ENCODE assay signal across 12 cellular contexts in genomic region chr19:18607222-18608101, GRCh38. TPM values are rescaled to one million over a fixed set of nuclear protein-coding genes. Genes with fewer than 3 reads are reported as not detected.
DNase-seq lines count a peak whose midpoint lies in the region; ATAC-seq, FAIRE-seq and TF ChIP-seq lines count a peak whose summit lies in the region.
"Had no signal": no experiment of that assay in that cellular context is flagged by ENCODE, and none has a peak within 500 bp of the region (broad histone marks: within the 10 kb centered on the region; RNA-seq: fewer than 3 reads in every experiment).

No MANE protein-coding gene starts in this region.

- H3K4me1 ChIP-seq in A549 (peaks cover 25% of the 10 kb centered on the region; the same call in 2 of the 3 replicates), ES-I3 (ENCODE audit: insufficient read depth, low read length) (peaks cover 23% of the 10 kb centered on the region), GM12878 (ENCODE audit: control insufficient read depth, insufficient read depth, low read length) (no peaks in the 10 kb centered on the region), lower lobe of right lung (peaks cover 53% of the 10 kb centered on the region)

- TF ChIP-seq CTCF in A549 (IDR thresholded peaks at IDR 0.05), result no peak
- TF ChIP-seq CTCF in GM12878 (IDR thresholded peaks at IDR 0.05 in 2 of 3, conservative IDR thresholded peaks at IDR 0.05 in 1 of 3; ENCODE audit: control insufficient read depth in 2 of 3, extremely low read depth in 1 of 3, insufficient read depth in 1 of 3, low read depth in 3 of 3, low read length in 3 of 3), result no peak
- TF ChIP-seq CTCF in lower lobe of right lung (IDR thresholded peaks at IDR 0.05), result no peak

- peak overlapping the region; percentile 15 to 79; a peak in 4 of 6 replicates for H3K27ac ChIP-seq in A549
- no peak overlapping the region for H3K27ac ChIP-seq in GM12878 (ENCODE audit: control insufficient read depth, insufficient read depth)
- H3K27ac ChIP-seq in lower lobe of right lung, result no peak overlapping the region

- peaks cover 29 to 33% of the 10 kb centered on the region in 2 experiments for H3K27me3 ChIP-seq in GM12878 (replicated peaks in 1 of 2; ENCODE audit: control insufficient read depth in 2 of 2, insufficient read depth in 2 of 2, low read length in 1 of 2)
- H3K27me3 ChIP-seq in lower lobe of right lung (ENCODE audit: low read depth), result peaks cover 93% of the 10 kb centered on the region

- WGBS in A549 (ENCODE audit: missing lambda C conversion rate), result 1% methylated on average over 31 of the region's 68 CpGs
- WGBS in GM12878 (ENCODE audit: insufficient coverage, insufficient replicate concordance, low lambda C conversion rate, missing lambda C conversion rate), result 5% methylated on average over 57 of the region's 68 CpGs

- TF ChIP-seq POLR2A in A549 (IDR thresholded peaks at IDR 0.05; ENCODE audit: low read length) (no peak), GM12878 (IDR thresholded peaks at IDR 0.05; ENCODE audit: low read depth, low read length) (no peak)

- H3K4me2 ChIP-seq in A549, result peak overlapping the region; percentile 89
- H3K4me2 ChIP-seq in GM12878 (ENCODE audit: control insufficient read depth, insufficient read depth), result no peak overlapping the region

- TF ChIP-seq EP300 in A549 (IDR thresholded peaks at IDR 0.05), result no peak
- no peak for TF ChIP-seq EP300 in GM12878 (IDR thresholded peaks at IDR 0.05; ENCODE audit: borderline replicate concordance in 1 of 2, control insufficient read depth in 1 of 2, low read depth in 2 of 2, low read length in 2 of 2)

- H3K9me3 ChIP-seq in A549 (no peaks in the 10 kb centered on the region), ES-I3 (ENCODE audit: control insufficient read depth, insufficient read depth, low read length) (no peaks in the 10 kb centered on the region), GM12878 (replicated peaks; ENCODE audit: control insufficient read depth, insufficient read depth, low read length) (no peaks in the 10 kb centered on the region), lower lobe of right lung (no peaks in the 10 kb centered on the region)

- no peaks in the 10 kb centered on the region; the same call in none of the 2 replicates for H4K20me1 ChIP-seq in GM12878 (ENCODE audit: control insufficient read depth, insufficient read depth)

- RAD21 ChIA-PET in GM12878 (lab: Charles Lee; ENCODE audit: unreplicated experiment), result no interaction called here

- no peak for FAIRE-seq in A549 (lab: Jason Lieb, UNC)
- no peak for FAIRE-seq in GM12878 (lab: Jason Lieb, UNC)

- no peak for DNase-seq in A549 (ENCODE audit: low read depth in 1 of 2, low spot score in 1 of 2)
- DNase-seq in GM12878 (ENCODE audit: low read depth, low spot score), result no peak
- DNase-seq in lower lobe of right lung, result no peak
- DNase-seq in SIG-M5 (lab: John Stamatoyannopoulos, UW), result no peak
- DNase-seq in LoVo (ENCODE audit: low spot score), result no peak
- DNase-seq in NCI-H82 (lab: John Stamatoyannopoulos, UW), result no peak
- DNase-seq: amniotic stem cell, DND-41, Kasumi-1 had no signal

- intact Hi-C loops in GM12878 (cut with micrococcal nuclease; ENCODE audit: unreplicated experiment), result no loop called here
- intact Hi-C loops in lower lobe of right lung (cut with DNase I), result no loop called here

- POLR2A ChIA-PET in A549 (lab: Yijun Ruan, JAX), result no interaction called here
- POLR2A ChIA-PET in GM12878 (lab: Charles Lee), result no interaction called here

- peak overlapping the region; percentile 35 for H3K4me3 ChIP-seq in A549
- H3K4me3 ChIP-seq in GM12878, result no peak overlapping the region
- peak overlapping the region; percentile 33 for H3K4me3 ChIP-seq in lower lobe of right lung

- no TSS peak for BruUV-seq in GM12878 (replicated peaks; lab: Mats Ljungman, UMichigan)

- in situ Hi-C loops in GM12878 (cut with MboI), result no loop called here

- H3K9ac ChIP-seq in ES-I3 (ENCODE audit: low read depth, low read length) (peak overlapping the region; percentile 9; the same call in 1 of the 2 replicates), GM12878 (ENCODE audit: control insufficient read depth, insufficient read depth, low read length) (no peak overlapping the region)

- SMC1A ChIA-PET in GM12878 (lab: Charles Lee; ENCODE audit: uncharacterized antibody, unreplicated experiment), result no interaction called here

- H3K36me3 ChIP-seq in ES-I3 (ENCODE audit: insufficient read depth, low read length) (no peaks in the 10 kb centered on the region), GM12878 (ENCODE audit: control insufficient read depth in 2 of 2, insufficient read depth in 2 of 2, low read length in 1 of 2) (no peaks in the 10 kb centered on the region), lower lobe of right lung (no peaks in the 10 kb centered on the region)

- no peaks in the 10 kb centered on the region for H3K79me2 ChIP-seq in GM12878 (ENCODE audit: control insufficient read depth, insufficient read depth, low read length)

- TF ChIP-seq RAD21 in A549 (conservative IDR thresholded peaks at IDR 0.05 in 1 of 2, IDR thresholded peaks at IDR 0.05 in 1 of 2), result no peak
- no peak for TF ChIP-seq RAD21 in GM12878 (IDR thresholded peaks at IDR 0.05; ENCODE audit: insufficient read depth, low read depth, low read length)

- ATAC-seq in A549 (peak in 1 of 2 experiments; percentile 12; a peak in 1 of 6 replicates), GM12878 (no peak), lower lobe of right lung (no peak), HG03520 (IDR thresholded peaks at IDR 0.05; ENCODE audit: unreplicated experiment) (no peak)

- H2AFZ ChIP-seq in GM12878 (ENCODE audit: control insufficient read depth, low read depth, low read length), result no peak overlapping the region

- CTCF ChIA-PET in A549 (lab: Yijun Ruan, JAX), result interaction anchor here (0.8 to 2.5 kb wide), 4 partner anchors 13 to 157 kb away, joined by 3 to 6 read pairs (median 4); partner anchors contain the start of gene REX1BD
- CTCF ChIA-PET in GM12878 (lab: Yijun Ruan, JAX), result interaction anchor here (0.7 kb wide), 1 partner anchor 96 kb away, joined by 3 read pairs; no protein-coding TSS in a partner anchor

RNA-seq across cellular contexts. Expression of gene CRLF1, which starts 0.9 kb away (rescaled TPM):
- polyA plus RNA-seq in A549 (2011; rRNA removed) (0.37 and 1.3 TPM in 2 replicates), A549 (2017; fragmentation: RNase III; extraction: RNeasy Plus Mini Kit Qiagen cat#74134 plus additional on column Dnase treatment) (1.6 to 2.7 TPM (median 2.5 TPM) in 3 replicates), GM12878 (2011; rRNA removed) (not detected in 2 replicates), GM12878 (2014; fragmentation: Illumina TruSeq; extraction: Trizol) (not detected in 2 replicates), GM12878 (2014; fragmentation: Nextera tagmentation; extraction: Ambion mirVana) (under 1 TPM; 0.35 to 0.76 TPM), GM12878 (2014; rRNA removed) (0.10 TPM in 1 of 2 replicates, not detected in the other), GM12878 (2016; fragmentation: Nextera tagmentation; extraction: Ambion mirVana) (1 to 10 TPM in 1 of 2 experiments, under 1 TPM in 1; 0.63 to 1.2 TPM)
- polyA plus RNA-seq in A549 (2012; cell fraction: cytosol; rRNA removed), result 1.3 and 2.0 TPM in 2 replicates
- polyA plus RNA-seq in A549 (2012; cell fraction: nucleus; rRNA removed), result 2.2 and 3.5 TPM in 2 replicates
- 0.45 and 1.2 TPM in 2 replicates for polyA minus RNA-seq in A549 (2011; rRNA and poly(A)+ RNA removed)
- total RNA-seq in GM12878 (2013; cell fraction: nucleolus; rRNA removed), result not detected in 2 replicates
- total RNA-seq in GM12878 (2014; rRNA removed) (not detected in 2 replicates), GM12878 (2014; rRNA removed; fragmentation: Illumina TruSeq; extraction: Trizol) (not detected in 2 replicates), GM12878 (2021) (0.33 and 0.43 TPM in 2 replicates), lower lobe of right lung (19.9 TPM)
- 1.8 TPM for polyA plus RNA-seq in GM12878 (2011; ENCODE audit: low read depth)
- polyA plus RNA-seq in GM12878 (2011; cell fraction: cytosol; rRNA removed), result 0.10 and 0.27 TPM in 2 replicates
- polyA plus RNA-seq in GM12878 (2011; cell fraction: nucleus; rRNA removed), result 0.51 and 0.72 TPM in 2 replicates
- polyA plus RNA-seq in GM12878 (2012), result 2.3 and 3.3 TPM in 2 replicates
- not detected in 2 replicates for polyA minus RNA-seq in GM12878 (2011; rRNA and poly(A)+ RNA removed)
- polyA minus RNA-seq in GM12878 (2011; cell fraction: cytosol; rRNA and poly(A)+ RNA removed), result not detected in 2 replicates
- not detected in 2 replicates for polyA minus RNA-seq in GM12878 (2011; cell fraction: nucleus; rRNA and poly(A)+ RNA removed)

RNA-seq across cellular contexts. Expression of gene TMEM59L, which starts 5.2 kb away (rescaled TPM):
- 0.94 and 2.0 TPM in 2 replicates for polyA plus RNA-seq in A549 (2011; rRNA removed)
- 0.75 and 1.5 TPM in 2 replicates for polyA plus RNA-seq in A549 (2012; cell fraction: cytosol; rRNA removed)
- polyA plus RNA-seq in A549 (2012; cell fraction: nucleus; rRNA removed), result 7.4 and 7.8 TPM in 2 replicates
- 2.8 to 5.0 TPM (median 4.6 TPM) in 3 replicates for polyA plus RNA-seq in A549 (2017; fragmentation: RNase III; extraction: RNeasy Plus Mini Kit Qiagen cat#74134 plus additional on column Dnase treatment)
- polyA minus RNA-seq in A549 (2011; rRNA and poly(A)+ RNA removed), result 0.54 and 0.62 TPM in 2 replicates
- total RNA-seq in GM12878 (2013; cell fraction: nucleolus; rRNA removed), result not detected in 2 replicates
- total RNA-seq in GM12878 (2014; rRNA removed), result 0.06 TPM in 1 of 2 replicates, not detected in the other
- not detected in 2 replicates for total RNA-seq in GM12878 (2014; rRNA removed; fragmentation: Illumina TruSeq; extraction: Trizol)
- total RNA-seq in GM12878 (2021), result not detected in 2 replicates
- not detected for polyA plus RNA-seq in GM12878 (2011; ENCODE audit: low read depth)
- polyA plus RNA-seq in GM12878 (2011; rRNA removed), result not detected in 2 replicates
- polyA plus RNA-seq in GM12878 (2011; cell fraction: cytosol; rRNA removed), result not detected in 2 replicates
- polyA plus RNA-seq in GM12878 (2011; cell fraction: nucleus; rRNA removed), result 0.15 and 0.27 TPM in 2 replicates
- 0.09 TPM in 1 of 2 replicates, not detected in the other for polyA plus RNA-seq in GM12878 (2012)
- not detected in 2 replicates for polyA plus RNA-seq in GM12878 (2014; fragmentation: Illumina TruSeq; extraction: Trizol)
- not detected for polyA plus RNA-seq in GM12878 (2014; fragmentation: Nextera tagmentation; extraction: Ambion mirVana)
- not detected in 2 replicates for polyA plus RNA-seq in GM12878 (2014; rRNA removed)
- not detected for polyA plus RNA-seq in GM12878 (2016; fragmentation: Nextera tagmentation; extraction: Ambion mirVana)
- not detected in 2 replicates for polyA minus RNA-seq in GM12878 (2011; rRNA and poly(A)+ RNA removed)
- polyA minus RNA-seq in GM12878 (2011; cell fraction: cytosol; rRNA and poly(A)+ RNA removed), result not detected in 2 replicates
- not detected in 2 replicates for polyA minus RNA-seq in GM12878 (2011; cell fraction: nucleus; rRNA and poly(A)+ RNA removed)
- total RNA-seq in lower lobe of right lung, result 1.1 TPM
- total RNA-seq: mononuclear cell had no signal

RNA-seq across cellular contexts. Expression of gene REX1BD, which starts 18.9 kb away (rescaled TPM):
- 13.3 and 23.1 TPM in 2 replicates for polyA plus RNA-seq in A549 (2011; rRNA removed)
- 91.8 and 94.7 TPM in 2 replicates for polyA plus RNA-seq in A549 (2012; cell fraction: cytosol; rRNA removed)
- polyA plus RNA-seq in A549 (2012; cell fraction: nucleus; rRNA removed), result 175 and 211 TPM in 2 replicates
- polyA plus RNA-seq in A549 (2017; fragmentation: RNase III; extraction: RNeasy Plus Mini Kit Qiagen cat#74134 plus additional on column Dnase treatment), result 47.3 to 50.3 TPM (median 47.7 TPM) in 3 replicates
- polyA minus RNA-seq in A549 (2011; rRNA and poly(A)+ RNA removed), result 3.1 and 4.9 TPM in 2 replicates
- total RNA-seq in GM12878 (2013; cell fraction: nucleolus; rRNA removed), result 15.2 and 18.7 TPM in 2 replicates
- total RNA-seq in GM12878 (2014; rRNA removed), result 49.7 and 57.8 TPM in 2 replicates
- total RNA-seq in GM12878 (2014; rRNA removed; fragmentation: Illumina TruSeq; extraction: Trizol), result 6.4 and 7.1 TPM in 2 replicates
- 58.2 and 62.7 TPM in 2 replicates for total RNA-seq in GM12878 (2021)
- polyA plus RNA-seq in GM12878 (2011; ENCODE audit: low read depth), result 15.2 TPM
- 7.8 and 12.1 TPM in 2 replicates for polyA plus RNA-seq in GM12878 (2011; rRNA removed)
- 23.9 and 40.8 TPM in 2 replicates for polyA plus RNA-seq in GM12878 (2011; cell fraction: cytosol; rRNA removed)
- polyA plus RNA-seq in GM12878 (2011; cell fraction: nucleus; rRNA removed), result 74.8 and 100 TPM in 2 replicates
- 40.7 and 41.1 TPM in 2 replicates for polyA plus RNA-seq in GM12878 (2012)
- 1.8 and 3.1 TPM in 2 replicates for polyA plus RNA-seq in GM12878 (2014; fragmentation: Illumina TruSeq; extraction: Trizol)
- 1 to 10 TPM; 1.1 to 3.3 TPM for polyA plus RNA-seq in GM12878 (2014; fragmentation: Nextera tagmentation; extraction: Ambion mirVana)
- 64.4 and 84.2 TPM in 2 replicates for polyA plus RNA-seq in GM12878 (2014; rRNA removed)
- 100 to 1,000 TPM in 1 of 2 experiments, 10 to 100 TPM in 1; 88.9 to 101 TPM for polyA plus RNA-seq in GM12878 (2016; fragmentation: Nextera tagmentation; extraction: Ambion mirVana)
- 0.80 and 1.7 TPM in 2 replicates for polyA minus RNA-seq in GM12878 (2011; rRNA and poly(A)+ RNA removed)
- 3.6 and 8.6 TPM in 2 replicates for polyA minus RNA-seq in GM12878 (2011; cell fraction: cytosol; rRNA and poly(A)+ RNA removed)
- 4.7 and 6.4 TPM in 2 replicates for polyA minus RNA-seq in GM12878 (2011; cell fraction: nucleus; rRNA and poly(A)+ RNA removed)
- total RNA-seq in lower lobe of right lung, result 60.4 TPM

RNA-seq across cellular contexts. Expression of gene KLHL26, which starts 29.4 kb away (rescaled TPM):
- 1.1 and 1.8 TPM in 2 replicates for polyA plus RNA-seq in A549 (2011; rRNA removed)
- polyA plus RNA-seq in A549 (2012; cell fraction: cytosol; rRNA removed), result 2.9 and 3.5 TPM in 2 replicates
- 2.8 and 7.3 TPM in 2 replicates for polyA plus RNA-seq in A549 (2012; cell fraction: nucleus; rRNA removed)
- 2.0 TPM in 3 replicates for polyA plus RNA-seq in A549 (2017; fragmentation: RNase III; extraction: RNeasy Plus Mini Kit Qiagen cat#74134 plus additional on column Dnase treatment)
- 0.97 and 1.1 TPM in 2 replicates for polyA minus RNA-seq in A549 (2011; rRNA and poly(A)+ RNA removed)
- 5.7 and 6.7 TPM in 2 replicates for total RNA-seq in GM12878 (2013; cell fraction: nucleolus; rRNA removed)
- total RNA-seq in GM12878 (2014; rRNA removed), result 3.6 and 5.6 TPM in 2 replicates
- total RNA-seq in GM12878 (2014; rRNA removed; fragmentation: Illumina TruSeq; extraction: Trizol), result 0.98 and 1.5 TPM in 2 replicates
- total RNA-seq in GM12878 (2021), result 12.9 and 14.6 TPM in 2 replicates
- 1.0 TPM for polyA plus RNA-seq in GM12878 (2011; ENCODE audit: low read depth)
- polyA plus RNA-seq in GM12878 (2011; rRNA removed), result 1.0 and 1.2 TPM in 2 replicates
- polyA plus RNA-seq in GM12878 (2011; cell fraction: cytosol; rRNA removed), result 1.9 and 2.0 TPM in 2 replicates
- 5.8 and 8.9 TPM in 2 replicates for polyA plus RNA-seq in GM12878 (2011; cell fraction: nucleus; rRNA removed)
- polyA plus RNA-seq in GM12878 (2012), result 3.5 and 4.5 TPM in 2 replicates
- 0.74 and 1.9 TPM in 2 replicates for polyA plus RNA-seq in GM12878 (2014; fragmentation: Illumina TruSeq; extraction: Trizol)
- polyA plus RNA-seq in GM12878 (2014; fragmentation: Nextera tagmentation; extraction: Ambion mirVana), result under 1 TPM; 0.18 to 0.35 TPM
- polyA plus RNA-seq in GM12878 (2014; rRNA removed), result 3.9 and 5.1 TPM in 2 replicates
- polyA plus RNA-seq in GM12878 (2016; fragmentation: Nextera tagmentation; extraction: Ambion mirVana), result 1 to 10 TPM; 8.0 to 8.1 TPM
- polyA minus RNA-seq in GM12878 (2011; rRNA and poly(A)+ RNA removed), result 4.6 and 5.2 TPM in 2 replicates
- 2.5 and 5.2 TPM in 2 replicates for polyA minus RNA-seq in GM12878 (2011; cell fraction: cytosol; rRNA and poly(A)+ RNA removed)
- 1.6 and 3.1 TPM in 2 replicates for polyA minus RNA-seq in GM12878 (2011; cell fraction: nucleus; rRNA and poly(A)+ RNA removed)
- 14.5 TPM for total RNA-seq in lower lobe of right lung

RNA-seq across cellular contexts. Expression of gene UBA52, which starts 35.8 kb away (rescaled TPM):
- polyA plus RNA-seq in A549 (2011; rRNA removed) (888 and 1,266 TPM in 2 replicates), A549 (2017; fragmentation: RNase III; extraction: RNeasy Plus Mini Kit Qiagen cat#74134 plus additional on column Dnase treatment) (942 to 959 TPM (median 947 TPM) in 3 replicates), GM12878 (2011; rRNA removed) (910 and 1,613 TPM in 2 replicates), GM12878 (2014; fragmentation: Illumina TruSeq; extraction: Trizol) (2,280 and 2,392 TPM in 2 replicates), GM12878 (2014; fragmentation: Nextera tagmentation; extraction: Ambion mirVana) (1,000 to 10,000 TPM; 2,192 to 2,288 TPM), GM12878 (2014; rRNA removed) (2,186 and 2,597 TPM in 2 replicates), GM12878 (2016; fragmentation: Nextera tagmentation; extraction: Ambion mirVana) (1,000 to 10,000 TPM; 1,131 to 1,180 TPM)
- polyA plus RNA-seq in A549 (2012; cell fraction: cytosol; rRNA removed), result 1,951 and 2,211 TPM in 2 replicates
- 1,028 and 1,517 TPM in 2 replicates for polyA plus RNA-seq in A549 (2012; cell fraction: nucleus; rRNA removed)
- polyA minus RNA-seq in A549 (2011; rRNA and poly(A)+ RNA removed), result 851 and 1,238 TPM in 2 replicates
- total RNA-seq in GM12878 (2013; cell fraction: nucleolus; rRNA removed), result 129 and 132 TPM in 2 replicates
- total RNA-seq in GM12878 (2014; rRNA removed) (1,493 and 1,661 TPM in 2 replicates), GM12878 (2014; rRNA removed; fragmentation: Illumina TruSeq; extraction: Trizol) (1,429 and 1,442 TPM in 2 replicates), GM12878 (2021) (1,629 and 1,678 TPM in 2 replicates), lower lobe of right lung (884 TPM)
- 10,819 TPM for polyA plus RNA-seq in GM12878 (2011; ENCODE audit: low read depth)
- 3,476 and 4,794 TPM in 2 replicates for polyA plus RNA-seq in GM12878 (2011; cell fraction: cytosol; rRNA removed)
- polyA plus RNA-seq in GM12878 (2011; cell fraction: nucleus; rRNA removed), result 839 and 898 TPM in 2 replicates
- polyA plus RNA-seq in GM12878 (2012), result 3,669 and 4,620 TPM in 2 replicates
- 1,757 and 2,399 TPM in 2 replicates for polyA minus RNA-seq in GM12878 (2011; rRNA and poly(A)+ RNA removed)
- 394 and 436 TPM in 2 replicates for polyA minus RNA-seq in GM12878 (2011; cell fraction: cytosol; rRNA and poly(A)+ RNA removed)
- 157 and 251 TPM in 2 replicates for polyA minus RNA-seq in GM12878 (2011; cell fraction: nucleus; rRNA and poly(A)+ RNA removed)

Comparison
In these comparisons a context has a peak if more than half of its experiments do, and no peak if none do; other contexts are left out.
1. H3K27ac ChIP-seq: peak in A549 (2 of 2); none in GM12878 (single experiment) and lower lobe of right lung (single experiment).
2. RNA of gene CRLF1, which starts 0.9 kb away (total RNA-seq): 19.9 TPM in lower lobe of right lung (single experiment); 0.33 to 0.43 TPM in GM12878; every median in the first group is over 10 times any median in the second.